8 cellular contexts compared by ENCODE assay signal in genomic region chr7:20598479-20599419, GRCh38. TPM values are rescaled to one million over a fixed set of nuclear protein-coding genes. Genes with fewer than 3 reads are reported as not detected.
DNase-seq lines count a peak whose midpoint lies in the region; ATAC-seq, FAIRE-seq and TF ChIP-seq lines count a peak whose summit lies in the region.

No MANE protein-coding gene starts in this region.

- FAIRE-seq in A204.1 (lab: Jason Lieb, UNC): peak; percentile 95

- TF ChIP-seq POLR2A in lower leg skin (IDR thresholded peaks at IDR 0.05): no peak

- peak; percentile 50 for DNase-seq in GM10248 (ENCODE audit: extremely low spot score)
- peak; percentile 65 for DNase-seq in HCEC 1CT
- DNase-seq in M059J (ENCODE audit: low read depth): peak; percentile 60
- no peak for DNase-seq in RWPE2 (ENCODE audit: low spot score)
- peak; percentile 45 for DNase-seq in epithelial cell of prostate (ENCODE audit: low read depth, low spot score)
- DNase-seq in myocyte (ENCODE audit: low read depth): peak; percentile 68
- DNase-seq in lower leg skin (ENCODE audit: low spot score in 2 of 2): no peak

- peak; percentile 84 for TF ChIP-seq CTCF in GM10248 (IDR thresholded peaks at IDR 0.05; ENCODE audit: control extremely low read depth, extremely low read depth, low read depth, missing control alignments)
- peak; percentile 83 for TF ChIP-seq CTCF in RWPE2 (IDR thresholded peaks at IDR 0.05; ENCODE audit: poor library complexity, severe bottlenecking)
- TF ChIP-seq CTCF in lower leg skin (IDR thresholded peaks at IDR 0.05): peak in 1 of 3 donors; percentile 63

- H3K4me1 ChIP-seq in RWPE2 (ENCODE audit: insufficient read depth, poor library complexity, severe bottlenecking): peaks cover 9% of the 10 kb centered on the region

- H3K4me3 ChIP-seq in RWPE2 (ENCODE audit: severe bottlenecking) (no peak overlapping the region), lower leg skin (ENCODE audit: low read depth, poor library complexity, severe bottlenecking) (no peak overlapping the region)

- no peaks in the 10 kb centered on the region for H3K36me3 ChIP-seq in RWPE2 (ENCODE audit: low read depth)

- intact Hi-C loops in lower leg skin (cut with DNase I; ENCODE audit: low total_unique reads): loop anchor here (10.0 kb wide), 1 partner anchor 844 kb away; no protein-coding TSS in a partner anchor

- no peaks in the 10 kb centered on the region for H3K9me3 ChIP-seq in RWPE2 (ENCODE audit: severe bottlenecking)

- no peaks in the 10 kb centered on the region for H3K27me3 ChIP-seq in RWPE2 (ENCODE audit: insufficient read depth, poor library complexity, severe bottlenecking)

- CTCF ChIA-PET in GM10248 (lab: Yijun Ruan, JAX): interaction anchor here (0.7 to 9.8 kb wide), 49 partner anchors 8 to 898 kb away, joined by 3 to 248 read pairs (median 4); partner anchors contain the start of genes ITGB8 and POLR1F

- ATAC-seq in RWPE2 (ENCODE audit: low read depth): peak; percentile 77

- 59 to 62% methylated on average over 18 of the region's 18 CpGs for WGBS in lower leg skin, 2 donors

- H3K27ac ChIP-seq in RWPE2 (ENCODE audit: poor library complexity, severe bottlenecking) (no peak overlapping the region), epithelial cell of prostate (no peak overlapping the region)

- POLR2A ChIA-PET in GM10248 (lab: Yijun Ruan, JAX): no interaction called here

RNA-seq across cellular contexts. Expression of gene ABCB5, which starts 16.7 kb away (rescaled TPM):
- not detected in 2 replicates for total RNA-seq in M059J (2014; rRNA removed; shearing (Covaris generic))
- total RNA-seq in myocyte (0.08 and 0.10 TPM in 2 replicates), lower leg skin (under 1 TPM; 0.21 to 0.49 (median 0.32) TPM)
- 0.43 TPM for polyA plus RNA-seq in myocyte (2012)

Comparison
In these comparisons a context has a peak if more than half of its experiments do, and no peak if none do; other contexts are left out.
1. DNase-seq: peak in GM10248 (single experiment), HCEC 1CT (single experiment), M059J (single experiment), epithelial cell of prostate (single experiment) and myocyte (single experiment); none in RWPE2 (single experiment) and lower leg skin (0 of 2).